ENCODE assay signal across 18 cellular contexts in the genomic region with DNA sequence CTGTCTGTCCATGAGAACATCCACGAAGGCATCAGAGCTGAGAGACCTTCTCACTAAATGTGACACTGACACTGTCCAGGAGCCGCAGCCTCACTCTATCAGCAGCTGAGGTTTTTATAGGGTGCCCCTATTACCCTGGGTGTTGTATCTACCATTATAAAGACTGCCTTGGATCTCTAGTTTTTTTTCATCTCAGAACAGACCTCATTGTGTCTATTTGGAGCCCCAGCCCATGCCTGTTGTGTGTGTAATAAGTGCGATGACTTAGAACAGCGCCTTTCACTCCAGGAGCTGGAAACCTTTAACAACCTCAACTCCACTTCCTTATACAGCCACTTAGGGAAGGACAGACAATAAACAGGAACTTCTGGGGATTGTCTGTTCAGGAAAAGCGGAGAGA.
DNase-seq lines count a peak whose midpoint lies in the region; ATAC-seq, FAIRE-seq and TF ChIP-seq lines count a peak whose summit lies in the region.
"Had no signal": no experiment of that assay in that cellular context is flagged by ENCODE, and none has a peak within 500 bp of the region (broad histone marks: within the 10 kb centered on the region; RNA-seq: fewer than 3 reads in every experiment).

No MANE protein-coding gene starts in this region.

- no peaks in the 10 kb centered on the region for H3K79me2 ChIP-seq in endothelial cell of umbilical vein (ENCODE audit: control insufficient read depth, insufficient read depth, low read length)

- dilution Hi-C loops in endothelial cell of umbilical vein (cut with MboI; ENCODE audit: extremely low pct_ligation_motif_present, low sequenced_read_pairs) = no loop called here

- H3K4me3 Mint-ChIP-seq in stimulated activated naive B cell treated with anti-CD40 and anti-IgM and Interleukin-4, amounts not matched to agents 10 μg/mL and 1 μg/mL and 100 μg/mL, for 72 hours = no peak overlapping the region
- H3K4me3 Mint-ChIP-seq: activated CD4-positive, alpha-beta T cell treated with anti-CD3 and anti-CD28 coated beads, Interleukin-2, amount 10 ng/mL, durations not matched to agents 7 days and 5 days; activated T-cell treated with anti-CD3 and anti-CD28 coated beads, Interleukin-2, amount 50 U/mL, for 72 hours had no signal

- no peak overlapping the region for H2AFZ ChIP-seq in endothelial cell of umbilical vein (ENCODE audit: low read depth, low read length)

- peaks cover 0 to 1% of the 10 kb centered on the region in 2 donors for H3K9me3 Mint-ChIP-seq in stimulated activated naive B cell treated with anti-CD40 and anti-IgM and Interleukin-4, amounts not matched to agents 10 μg/mL and 1 μg/mL and 100 μg/mL, for 72 hours
- H3K9me3 Mint-ChIP-seq: activated CD4-positive, alpha-beta T cell treated with anti-CD3 and anti-CD28 coated beads, Interleukin-2, amount 10 ng/mL, durations not matched to agents 7 days and 5 days; activated T-cell treated with anti-CD3 and anti-CD28 coated beads, Interleukin-2, amount 50 U/mL, for 72 hours had no signal

- H3K27me3 Mint-ChIP-seq in stimulated activated naive B cell treated with anti-CD40 and anti-IgM and Interleukin-4, amounts not matched to agents 10 μg/mL and 1 μg/mL and 100 μg/mL, for 72 hours = no peaks in the 10 kb centered on the region
- H3K27me3 Mint-ChIP-seq: activated CD4-positive, alpha-beta T cell treated with anti-CD3 and anti-CD28 coated beads, Interleukin-2, amount 10 ng/mL, durations not matched to agents 7 days and 5 days had no signal

- CTCF ChIA-PET in endothelial cell of umbilical vein (lab: Charles Lee) = interaction anchor here (0.8 kb wide), 1 partner anchor 293 kb away, joined by 3 read pairs; no protein-coding TSS in a partner anchor

- no peaks in the 10 kb centered on the region for H3K9me1 ChIP-seq in endothelial cell of umbilical vein (replicated peaks; ENCODE audit: control insufficient read depth, extremely low read depth, insufficient read depth, low read length)

- H4K20me1 ChIP-seq in endothelial cell of umbilical vein (replicated peaks; ENCODE audit: control insufficient read depth, extremely low read depth, insufficient read depth, low read length) = no peaks in the 10 kb centered on the region

- no peaks in the 10 kb centered on the region for H3K9me3 ChIP-seq in endothelial cell of umbilical vein (replicated peaks; ENCODE audit: control insufficient read depth, insufficient read depth, low read length)
- H3K9me3 ChIP-seq in mucosa of rectum (ENCODE audit: control insufficient read depth in 2 of 2, low read length in 2 of 2) = no peaks in the 10 kb centered on the region
- H3K9me3 ChIP-seq in BE2C = no peaks in the 10 kb centered on the region

- no TSS peak for BruUV-seq in endothelial cell of umbilical vein (replicated peaks; lab: Mats Ljungman, UMichigan)

- FAIRE-seq in endothelial cell of umbilical vein (lab: Jason Lieb, UNC) = no peak

- no peaks in the 10 kb centered on the region for H3K36me3 ChIP-seq in endothelial cell of umbilical vein (ENCODE audit: control insufficient read depth in 2 of 2, extremely low read depth in 1 of 2, insufficient read depth in 2 of 2, low read length in 2 of 2)
- H3K36me3 ChIP-seq in mucosa of rectum (ENCODE audit: control insufficient read depth in 2 of 2, insufficient read depth in 2 of 2, low read length in 2 of 2) = no peaks in the 10 kb centered on the region
- no peaks in the 10 kb centered on the region for H3K36me3 ChIP-seq in BE2C

- TF ChIP-seq CTCF in endothelial cell of umbilical vein (IDR thresholded peaks at IDR 0.05; ENCODE audit: extremely low read depth in 1 of 2, insufficient read depth in 1 of 2, low read depth in 1 of 2, low read length in 2 of 2) (no peak), BE2C (IDR thresholded peaks at IDR 0.05; ENCODE audit: low read depth, low read length) (no peak)

- intact Hi-C loops in endothelial cell of umbilical vein (cut with micrococcal nuclease) = no loop called here

- DNase-seq in SK-N-DZ (ENCODE audit: low spot score) = peak; percentile 50
- DNase-seq in endothelial cell of umbilical vein (ENCODE audit: low read depth, low spot score) = peak; percentile 39
- DNase-seq in stimulated activated naive B cell treated with anti-CD40 and anti-IgM and Interleukin-4, amounts not matched to agents 10 μg/mL and 1 μg/mL and 100 μg/mL, for 72 hours = no peak
- no peak for DNase-seq in BE2C
- no peak for DNase-seq in hypothalamus (lab: John Stamatoyannopoulos, UW)
- DNase-seq: activated CD4-positive, alpha-beta T cell treated with anti-CD3 and anti-CD28 coated beads, Interleukin-2, amount 10 ng/mL, durations not matched to agents 7 days and 5 days; activated T-cell treated with anti-CD3 and anti-CD28 coated beads, Interleukin-2, amount 50 U/mL, for 72 hours; amniotic stem cell; C1 segment of cervical spinal cord; dorsolateral prefrontal cortex; foreskin fibroblast; NCI-H146; NCI-H526 treated with DMSO at 0.1 percent for 48 hours; stimulated activated CD4-positive, alpha-beta T cell treated with anti-CD3 and anti-CD28 coated beads, Interleukin-2, amount 100 ng/mL, for 24 hours had no signal

- peak overlapping the region; percentile 66 for H3K27ac Mint-ChIP-seq in stimulated activated naive B cell treated with anti-CD40 and anti-IgM and Interleukin-4, amounts not matched to agents 10 μg/mL and 1 μg/mL and 100 μg/mL, for 72 hours
- H3K27ac Mint-ChIP-seq: activated CD4-positive, alpha-beta T cell treated with anti-CD3 and anti-CD28 coated beads, Interleukin-2, amount 10 ng/mL, durations not matched to agents 7 days and 5 days; activated T-cell treated with anti-CD3 and anti-CD28 coated beads, Interleukin-2, amount 50 U/mL, for 72 hours had no signal

- TF ChIP-seq POLR2A in endothelial cell of umbilical vein (IDR thresholded peaks at IDR 0.05; ENCODE audit: low read depth, low read length) = no peak

- H3K27ac ChIP-seq in endothelial cell of umbilical vein (ENCODE audit: insufficient read depth, low read depth, low read length) (no peak overlapping the region), mucosa of rectum (ENCODE audit: low read depth in 2 of 2, low read length in 2 of 2) (peak overlapping the region; percentile 82 to 88)
- H3K27ac ChIP-seq: RWPE1 had no signal

- POLR2A ChIA-PET in endothelial cell of umbilical vein (lab: Charles Lee) = no interaction called here

- H3K9ac ChIP-seq in endothelial cell of umbilical vein (replicated peaks; ENCODE audit: extremely low read depth, insufficient read depth, low read length) (no peak overlapping the region), mucosa of rectum (ENCODE audit: low read depth in 1 of 2, low read length in 2 of 2) (peak overlapping the region; percentile 18 to 46)

- peaks cover 3 to 9% of the 10 kb centered on the region in 2 donors for H3K36me3 Mint-ChIP-seq in stimulated activated naive B cell treated with anti-CD40 and anti-IgM and Interleukin-4, amounts not matched to agents 10 μg/mL and 1 μg/mL and 100 μg/mL, for 72 hours

- peaks cover 8% of the 10 kb centered on the region for H3K4me1 ChIP-seq in endothelial cell of umbilical vein (ENCODE audit: control insufficient read depth, extremely low read depth, insufficient read depth, low read length)
- peaks cover 38 to 60% of the 10 kb centered on the region in 2 donors for H3K4me1 ChIP-seq in mucosa of rectum (ENCODE audit: control insufficient read depth in 2 of 2, insufficient read depth in 2 of 2, low read length in 2 of 2)
- peaks cover 5% of the 10 kb centered on the region; the same call in 1 of the 2 replicates for H3K4me1 ChIP-seq in BE2C

- H3K27me3 ChIP-seq in endothelial cell of umbilical vein (ENCODE audit: control insufficient read depth in 2 of 2, insufficient read depth in 2 of 2, low read length in 2 of 2) (no peaks in the 10 kb centered on the region), mucosa of rectum (ENCODE audit: control insufficient read depth in 2 of 2, insufficient read depth in 2 of 2, low read length in 2 of 2) (no peaks in the 10 kb centered on the region), BE2C (no peaks in the 10 kb centered on the region)
- H3K27me3 ChIP-seq: dorsolateral prefrontal cortex had no signal

- no peak overlapping the region for H3K4me3 ChIP-seq in endothelial cell of umbilical vein (replicated peaks in 1 of 3; ENCODE audit: insufficient read depth in 1 of 3, low read depth in 1 of 3, low read length in 3 of 3)
- H3K4me3 ChIP-seq in mucosa of rectum (ENCODE audit: low read length in 2 of 2) = no peak overlapping the region
- no peak overlapping the region for H3K4me3 ChIP-seq in BE2C (ENCODE audit: low read depth, low read length)
- H3K4me3 ChIP-seq: dorsolateral prefrontal cortex had no signal

- ATAC-seq in stimulated activated naive B cell treated with anti-CD40 and anti-IgM and Interleukin-4, amounts not matched to agents 10 μg/mL and 1 μg/mL and 100 μg/mL, for 72 hours (replicated peaks) = no peak
- ATAC-seq in HG03521 (IDR thresholded peaks at IDR 0.05; ENCODE audit: unreplicated experiment) = no peak
- ATAC-seq in HG03196 (IDR thresholded peaks at IDR 0.05; ENCODE audit: unreplicated experiment) = no peak
- ATAC-seq: activated T-cell treated with anti-CD3 and anti-CD28 coated beads, Interleukin-2, amount 50 U/mL, for 72 hours had no signal

- no peak overlapping the region for H3K4me2 ChIP-seq in endothelial cell of umbilical vein (ENCODE audit: insufficient read depth, low read length)

- H3K4me1 Mint-ChIP-seq in stimulated activated naive B cell treated with anti-CD40 and anti-IgM and Interleukin-4, amounts not matched to agents 10 μg/mL and 1 μg/mL and 100 μg/mL, for 72 hours = peaks cover 7 to 31% of the 10 kb centered on the region in 2 donors
- H3K4me1 Mint-ChIP-seq: activated CD4-positive, alpha-beta T cell treated with anti-CD3 and anti-CD28 coated beads, Interleukin-2, amount 10 ng/mL, durations not matched to agents 7 days and 5 days had no signal

TF ChIP-seq in endothelial cell of umbilical vein, 7 proteins besides CTCF, POLR2A, EP300 and RAD21:
- TF ChIP-seq MYC (IDR thresholded peaks at IDR 0.05; ENCODE audit: low read depth, low read length) (no peak), FOS (IDR thresholded peaks at IDR 0.05; ENCODE audit: borderline replicate concordance, insufficient read depth, low read length) (no peak), EZH2 (IDR thresholded peaks at IDR 0.05; ENCODE audit: borderline replicate concordance, low read depth, low read length, severe bottlenecking) (no peak), JUN (IDR thresholded peaks at IDR 0.05; ENCODE audit: borderline replicate concordance, insufficient read depth, insufficient read length, low read depth) (no peak), POLR2AphosphoS5 (IDR thresholded peaks at IDR 0.05; ENCODE audit: insufficient read depth, low read depth, low read length) (no peak), GATA2 (IDR thresholded peaks at IDR 0.05; ENCODE audit: insufficient read depth, insufficient read length, low read depth, low read length) (no peak)
- TF ChIP-seq, protein P1, sequence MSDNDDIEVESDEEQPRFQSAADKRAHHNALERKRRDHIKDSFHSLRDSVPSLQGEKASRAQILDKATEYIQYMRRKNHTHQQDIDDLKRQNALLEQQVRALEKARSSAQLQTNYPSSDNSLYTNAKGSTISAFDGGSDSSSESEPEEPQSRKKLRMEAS (IDR thresholded peaks at IDR 0.05; ENCODE audit: insufficient read depth, insufficient read length) = no peak

Comparison
In these comparisons a context has a peak if more than half of its experiments do, and no peak if none do; other contexts are left out.
1. DNase-seq: peak in SK-N-DZ (single experiment) and endothelial cell of umbilical vein (single experiment); none in stimulated activated naive B cell treated with anti-CD40 and anti-IgM and Interleukin-4, amounts not matched to agents 10 μg/mL and 1 μg/mL and 100 μg/mL, for 72 hours (single experiment), BE2C (single experiment) and hypothalamus (0 of 51).